Comparison of ENCODE assay signal across 8 cellular contexts in the genomic region with DNA sequence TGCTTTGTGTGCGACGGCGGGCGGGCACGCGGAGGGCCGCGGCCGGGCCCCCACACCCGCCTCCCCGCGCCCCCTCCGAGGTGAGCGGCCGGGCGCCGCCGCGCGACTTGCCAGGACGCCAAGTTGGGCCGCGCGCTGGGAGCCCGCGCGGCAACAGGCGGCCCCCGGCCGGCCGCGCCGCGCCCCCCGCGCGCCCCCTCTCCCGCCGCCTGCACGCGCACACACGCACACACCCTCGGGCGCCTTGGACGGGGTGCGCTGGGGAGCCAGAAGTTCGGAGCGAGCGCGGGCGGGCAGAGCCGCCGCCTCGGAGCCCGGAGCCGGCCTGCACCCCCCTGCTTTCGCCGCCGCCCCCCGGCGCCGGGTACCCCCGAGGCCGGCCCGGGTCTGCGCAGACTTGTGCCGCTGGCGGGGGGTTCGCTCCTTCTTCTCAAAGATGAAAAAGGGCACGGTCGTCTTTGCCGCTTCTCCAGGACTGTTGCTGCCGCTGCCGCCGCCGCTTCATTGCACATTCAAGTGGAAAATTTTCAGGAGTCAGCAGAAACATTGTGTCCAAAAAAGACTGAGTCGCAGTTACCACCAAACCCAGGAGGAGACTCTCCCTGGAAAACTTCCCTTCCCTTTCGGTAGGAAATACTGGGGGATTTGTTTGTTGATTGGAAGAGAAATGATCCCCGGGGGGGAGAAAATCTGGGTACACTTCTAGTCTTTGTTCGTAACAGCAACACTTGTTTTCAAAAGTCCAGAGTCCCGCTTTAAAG. TPM values are rescaled to one million over a fixed set of nuclear protein-coding genes. Genes with fewer than 3 reads are reported as not detected.
DNase-seq lines count a peak whose midpoint lies in the region; ATAC-seq, FAIRE-seq and TF ChIP-seq lines count a peak whose summit lies in the region.

No MANE protein-coding gene starts in this region.

- H3K9ac ChIP-seq in GM23248 (peak overlapping the region; percentile 84), endothelial cell of umbilical vein (replicated peaks; ENCODE audit: extremely low read depth, insufficient read depth, low read length) (peak overlapping the region; percentile 85)

- BruUV-seq in endothelial cell of umbilical vein (replicated peaks; lab: Mats Ljungman, UMichigan) = no TSS peak

- H3K27ac Mint-ChIP-seq in mesothelial cell of epicardium = peak overlapping the region; percentile 98

- H3K36me3 Mint-ChIP-seq in mesothelial cell of epicardium = no peaks in the 10 kb centered on the region

- H3K27me3 Mint-ChIP-seq in mesothelial cell of epicardium (ENCODE audit: low read depth) = no peaks in the 10 kb centered on the region

- peaks cover 41% of the 10 kb centered on the region for H3F3A ChIP-seq in GM23248 (ENCODE audit: insufficient read depth)

- in situ Hi-C loops in GM23248 (cut with MboI) = loop anchor here (10.0 kb wide), 2 partner anchors 220 to 260 kb away; no protein-coding TSS in a partner anchor

- no peak for TF ChIP-seq POLR2A in endothelial cell of umbilical vein (IDR thresholded peaks at IDR 0.05; ENCODE audit: low read depth, low read length)
- TF ChIP-seq POLR2A in upper lobe of left lung (IDR thresholded peaks at IDR 0.05) = no peak

- 0 out of 2 replicates have a peak, but pooled peaks cover 3% of the 10 kb centered on the region for H4K20me1 ChIP-seq in GM23248 (ENCODE audit: insufficient read depth)
- H4K20me1 ChIP-seq in endothelial cell of umbilical vein (replicated peaks; ENCODE audit: control insufficient read depth, extremely low read depth, insufficient read depth, low read length) = peaks cover 5% of the 10 kb centered on the region

- H3K9me2 ChIP-seq in GM23248 (ENCODE audit: insufficient read depth) = no peaks in the 10 kb centered on the region

- DNase-seq in AG20443 (ENCODE audit: low spot score) (peak; percentile 54), GM23248 (peak; percentile 70), RWPE2 (ENCODE audit: low spot score) (no peak), endothelial cell of umbilical vein (ENCODE audit: low read depth, low spot score) (peak; percentile 46), mesothelial cell of epicardium (ENCODE audit: low spot score in 2 of 2, unreplicated experiment in 2 of 2) (no peak), upper lobe of left lung (peak in 1 of 2 donors; percentile 89)

- no peaks in the 10 kb centered on the region for H3K9me1 ChIP-seq in endothelial cell of umbilical vein (replicated peaks; ENCODE audit: control insufficient read depth, extremely low read depth, insufficient read depth, low read length)

- H3K27me3 ChIP-seq in GM23248 (replicated peaks; ENCODE audit: insufficient read depth) (no peaks in the 10 kb centered on the region), RWPE2 (ENCODE audit: insufficient read depth, poor library complexity, severe bottlenecking) (no peaks in the 10 kb centered on the region), endothelial cell of umbilical vein (ENCODE audit: control insufficient read depth in 2 of 2, insufficient read depth in 2 of 2, low read length in 2 of 2) (no peaks in the 10 kb centered on the region), upper lobe of left lung (no peaks in the 10 kb centered on the region)

- no peak for FAIRE-seq in endothelial cell of umbilical vein (lab: Jason Lieb, UNC)

- H2AFZ ChIP-seq in GM23248 (0 out of 2 replicates have a peak overlapping the region, but pooled peaks have one; percentile 15), endothelial cell of umbilical vein (ENCODE audit: low read depth, low read length) (no peak overlapping the region)

- CTCF ChIA-PET in endothelial cell of umbilical vein (lab: Charles Lee) = no interaction called here

- TF ChIP-seq EP300 in upper lobe of left lung (IDR thresholded peaks at IDR 0.05) = no peak

- peak overlapping the region; percentile 91 for H3K4me2 ChIP-seq in GM23248 (ENCODE audit: unreplicated experiment)
- peak overlapping the region; percentile 98 for H3K4me2 ChIP-seq in endothelial cell of umbilical vein (ENCODE audit: insufficient read depth, low read length)

- no peaks in the 10 kb centered on the region for H3K9me3 ChIP-seq in GM23248 (ENCODE audit: low read depth)
- no peaks in the 10 kb centered on the region for H3K9me3 ChIP-seq in RWPE2 (ENCODE audit: severe bottlenecking)
- no peaks in the 10 kb centered on the region for H3K9me3 ChIP-seq in endothelial cell of umbilical vein (replicated peaks; ENCODE audit: control insufficient read depth, insufficient read depth, low read length)
- H3K9me3 ChIP-seq in upper lobe of left lung = no peaks in the 10 kb centered on the region

- H3K4me1 ChIP-seq in GM23248 (ENCODE audit: insufficient read depth) = peaks cover 33% of the 10 kb centered on the region
- H3K4me1 ChIP-seq in RWPE2 (ENCODE audit: insufficient read depth, poor library complexity, severe bottlenecking) = peaks cover 28% of the 10 kb centered on the region
- peaks cover 22% of the 10 kb centered on the region for H3K4me1 ChIP-seq in endothelial cell of umbilical vein (ENCODE audit: control insufficient read depth, extremely low read depth, insufficient read depth, low read length)
- H3K4me1 ChIP-seq in upper lobe of left lung = peaks cover 16 to 35% (median 19%) of the 10 kb centered on the region in 4 donors

- dilution Hi-C loops in endothelial cell of umbilical vein (cut with MboI; ENCODE audit: extremely low pct_ligation_motif_present, low sequenced_read_pairs) = no loop called here

- POLR2A ChIA-PET in endothelial cell of umbilical vein (lab: Charles Lee) = no interaction called here

- H3K27ac ChIP-seq in GM23248 (peak overlapping the region; percentile 70), RWPE2 (ENCODE audit: poor library complexity, severe bottlenecking) (peak overlapping the region; percentile 84), endothelial cell of umbilical vein (ENCODE audit: insufficient read depth, low read depth, low read length) (peak overlapping the region; percentile 63), upper lobe of left lung (peak overlapping the region; percentile 92 to 98 (median 96))

- ATAC-seq in RWPE2 (ENCODE audit: low read depth) = no peak
- peak in 1 of 2 donors; percentile 0 for ATAC-seq in upper lobe of left lung (ENCODE audit: low FRiP score in 2 of 2)
- no peak for ATAC-seq in GM21717 (IDR thresholded peaks at IDR 0.05; ENCODE audit: unreplicated experiment)
- ATAC-seq in GM21447 (IDR thresholded peaks at IDR 0.05; ENCODE audit: unreplicated experiment) = no peak

- H3K4me3 ChIP-seq in GM23248 = peak overlapping the region; percentile 91
- H3K4me3 ChIP-seq in RWPE2 (ENCODE audit: severe bottlenecking) = peak overlapping the region; percentile 92
- peak overlapping the region; percentile 85 to 94 (median 89) for H3K4me3 ChIP-seq in endothelial cell of umbilical vein (replicated peaks in 1 of 3; ENCODE audit: insufficient read depth in 1 of 3, low read depth in 1 of 3, low read length in 3 of 3)
- H3K4me3 ChIP-seq in upper lobe of left lung = peak overlapping the region; percentile 74 to 85 (median 76)

- H3K9me3 Mint-ChIP-seq in mesothelial cell of epicardium = no peaks in the 10 kb centered on the region

- H3K4me1 Mint-ChIP-seq in mesothelial cell of epicardium = peaks cover 44% of the 10 kb centered on the region

- 0% methylated on average over 20 to 29 of the region's 81 CpGs for WGBS in GM23248 (ENCODE audit: low coverage in 1 of 2, low lambda C conversion rate in 2 of 2, missing lambda C conversion rate in 2 of 2), 2 experiments
- WGBS in upper lobe of left lung, 2 donors = 1 to 3% methylated on average over 16 to 34 of the region's 81 CpGs

- no peak for TF ChIP-seq CTCF in RWPE2 (IDR thresholded peaks at IDR 0.05; ENCODE audit: poor library complexity, severe bottlenecking)
- TF ChIP-seq CTCF in endothelial cell of umbilical vein (IDR thresholded peaks at IDR 0.05; ENCODE audit: extremely low read depth in 1 of 2, insufficient read depth in 1 of 2, low read depth in 1 of 2, low read length in 2 of 2) = no peak
- no peak for TF ChIP-seq CTCF in mesothelial cell of epicardium (IDR thresholded peaks at IDR 0.05; ENCODE audit: unreplicated experiment)
- no peak for TF ChIP-seq CTCF in upper lobe of left lung (IDR thresholded peaks at IDR 0.05)

- peak overlapping the region; percentile 90 for H3K4me3 Mint-ChIP-seq in mesothelial cell of epicardium

- H3K36me3 ChIP-seq in GM23248 (ENCODE audit: low read depth) (no peaks in the 10 kb centered on the region), RWPE2 (ENCODE audit: low read depth) (peaks cover 32% of the 10 kb centered on the region), endothelial cell of umbilical vein (ENCODE audit: control insufficient read depth in 2 of 2, extremely low read depth in 1 of 2, insufficient read depth in 2 of 2, low read length in 2 of 2) (no peaks in the 10 kb centered on the region), upper lobe of left lung (no peaks in the 10 kb centered on the region)

- H3K79me2 ChIP-seq in GM23248 (ENCODE audit: insufficient read depth) (peaks cover 52% of the 10 kb centered on the region), endothelial cell of umbilical vein (ENCODE audit: control insufficient read depth, insufficient read depth, low read length) (peaks cover 45% of the 10 kb centered on the region)

- intact Hi-C loops in endothelial cell of umbilical vein (cut with micrococcal nuclease) = loop anchor here (1.0 to 5.0 kb wide), 14 partner anchors 18 to 388 kb away; a partner anchor contains a TSS

TF ChIP-seq in endothelial cell of umbilical vein, 7 proteins besides CTCF, POLR2A, EP300 and RAD21:
- peak; percentile 19 for TF ChIP-seq POLR2AphosphoS5 (IDR thresholded peaks at IDR 0.05; ENCODE audit: insufficient read depth, low read depth, low read length)
- no peak for TF ChIP-seq JUN (IDR thresholded peaks at IDR 0.05; ENCODE audit: borderline replicate concordance, insufficient read depth, insufficient read length, low read depth)
TF ChIP-seq in endothelial cell of umbilical vein: peak in this region for 1.

RNA-seq across cellular contexts. Expression of a gene that starts 0.9 kb away (rescaled TPM):
- total RNA-seq in GM23248 (2014; rRNA removed; shearing (Covaris generic)) = 144 and 159 TPM in 2 replicates
- polyA plus RNA-seq in GM23248 (2016; fragmentation: Nextera tagmentation; extraction: Ambion mirVana) (52.3 and 52.4 TPM in 2 replicates), endothelial cell of umbilical vein (13.0 and 15.3 TPM in 2 replicates)
- total RNA-seq in endothelial cell of umbilical vein (43.2 and 49.0 TPM in 2 replicates), mesothelial cell of epicardium (156 to 163 TPM (median 161 TPM) in 3 replicates), upper lobe of left lung (100 to 1,000 TPM in 2 of 6 donors, 10 to 100 TPM in 4; 53.5 to 141 (median 80.2) TPM)
- polyA plus RNA-seq in endothelial cell of umbilical vein (2011; cell fraction: cytosol; rRNA removed) = 9.8 TPM in 2 replicates
- 75.2 and 76.2 TPM in 2 replicates for polyA plus RNA-seq in endothelial cell of umbilical vein (2011; cell fraction: nucleus; rRNA removed)
- 27.8 and 30.7 TPM in 2 replicates for polyA plus RNA-seq in endothelial cell of umbilical vein (2012)
- polyA minus RNA-seq in endothelial cell of umbilical vein = 58.5 and 59.1 TPM in 2 replicates
- polyA minus RNA-seq in endothelial cell of umbilical vein (2011; cell fraction: cytosol; rRNA and poly(A)+ RNA removed) = 135 TPM
- 99.0 and 123 TPM in 2 replicates for polyA minus RNA-seq in endothelial cell of umbilical vein (2011; cell fraction: nucleus; rRNA and poly(A)+ RNA removed)

Comparison
In these comparisons a context has a peak if more than half of its experiments do, and no peak if none do; other contexts are left out.
1. DNase-seq: peak in AG20443 (single experiment), GM23248 (single experiment) and endothelial cell of umbilical vein (single experiment); none in RWPE2 (single experiment) and mesothelial cell of epicardium (0 of 2).
2. Peak in every context shown above with its lines, with median percentiles within 50 percentile points of each other: H3K27ac ChIP-seq and H3K4me3 ChIP-seq.